In genomic region chr4:138915725-138916124, GRCh38 we compare ENCODE assay signal across 20 cellular contexts.
DNase-seq lines count a peak whose midpoint lies in the region; ATAC-seq and TF ChIP-seq lines count a peak whose summit lies in the region.
"Had no signal": no experiment of that assay in that cellular context is flagged by ENCODE, and none has a peak within 500 bp of the region (broad histone marks: within the 10 kb centered on the region; RNA-seq: fewer than 3 reads in every experiment).

No MANE protein-coding gene starts in this region.

- H3K27me3 Mint-ChIP-seq in nephron (ENCODE audit: low read depth), result peaks cover 5% of the 10 kb centered on the region

- peaks cover 40% of the 10 kb centered on the region for H3K4me1 Mint-ChIP-seq in nephron

- POLR2A ChIA-PET in SK-N-SH (lab: Yijun Ruan, JAX), result interaction anchor here (1.1 kb wide), 1 partner anchor 45 kb away, joined by 5 read pairs; no protein-coding TSS in a partner anchor

- TF ChIP-seq EP300 in SK-N-SH (IDR thresholded peaks at IDR 0.05; ENCODE audit: borderline replicate concordance in 1 of 2, low read depth in 1 of 2, low read length in 1 of 2), result peak; percentile 19 to 98; a peak in 3 of 4 replicates

- peak overlapping the region; percentile 3 to 51 (median 38) for H3K27ac Mint-ChIP-seq in nephron
- H3K27ac Mint-ChIP-seq: B cell; CD4-positive, CD25-positive, alpha-beta regulatory T cell; CD8-positive, alpha-beta memory T cell; IgD-negative memory B cell had no signal

- H3K36me3 ChIP-seq in breast epithelium (no peaks in the 10 kb centered on the region), mammary epithelial cell (ENCODE audit: insufficient read depth, low read length) (no peaks in the 10 kb centered on the region), SK-N-SH (replicated peaks in 1 of 2; ENCODE audit: control insufficient read depth in 1 of 2, insufficient read depth in 2 of 2, low read length in 1 of 2) (no peaks in the 10 kb centered on the region)

- H3K4me2 ChIP-seq in mammary epithelial cell (ENCODE audit: insufficient read depth, low read depth, low read length) (no peak overlapping the region), SK-N-SH (no peak overlapping the region)

- H3K9me2 ChIP-seq in SK-N-SH, result no peaks in the 10 kb centered on the region

- H3K4me1 ChIP-seq in breast epithelium (peaks cover 0 to under 1% of the 10 kb centered on the region in 2 donors), mammary epithelial cell (ENCODE audit: insufficient read depth, low read length) (peaks cover 8% of the 10 kb centered on the region), SK-N-SH (ENCODE audit: control insufficient read depth in 1 of 2, insufficient read depth in 2 of 2, low read depth in 1 of 2, low read length in 1 of 2) (peaks cover 5 to 49% of the 10 kb centered on the region in 2 experiments; a peak in 3 of 4 replicates)

- H3K9ac ChIP-seq in mammary epithelial cell (ENCODE audit: insufficient read depth, low read length) (no peak overlapping the region), SK-N-SH (no peak overlapping the region)

- no peaks in the 10 kb centered on the region for H3F3A ChIP-seq in SK-N-SH (replicated peaks; ENCODE audit: insufficient read depth)

- in situ Hi-C loops in mammary epithelial cell (cut with MboI; ENCODE audit: low sequenced_read_pairs in 2 of 2), result no loop called here

- no TSS peak for BruUV-seq in mammary epithelial cell (replicated peaks; lab: Mats Ljungman, UMichigan)

- H3K79me2 ChIP-seq in mammary epithelial cell (ENCODE audit: insufficient read depth, low read length), result no peaks in the 10 kb centered on the region
- no peaks in the 10 kb centered on the region for H3K79me2 ChIP-seq in SK-N-SH (ENCODE audit: insufficient read depth)

- H3K9me3 Mint-ChIP-seq in nephron, result no peaks in the 10 kb centered on the region
- H3K9me3 Mint-ChIP-seq: IgD-negative memory B cell had no signal

- dilution Hi-C loops in mammary epithelial cell (cut with HindIII; ENCODE audit: low sequenced_read_pairs), result loop anchor here (25.0 kb wide), 1 partner anchor 328 kb away; no protein-coding TSS in a partner anchor

- no peaks in the 10 kb centered on the region for H3K9me3 ChIP-seq in breast epithelium
- H3K9me3 ChIP-seq in mammary epithelial cell (replicated peaks; ENCODE audit: insufficient read depth, low read length), result no peaks in the 10 kb centered on the region
- H3K9me3 ChIP-seq in SK-N-SH, result no peaks in the 10 kb centered on the region

- peak overlapping the region; percentile 29 to 57 for H3K27ac ChIP-seq in breast epithelium
- no peak overlapping the region for H3K27ac ChIP-seq in mammary epithelial cell (ENCODE audit: insufficient read depth, low read depth, low read length)
- H3K27ac ChIP-seq in SK-N-SH (ENCODE audit: low read depth in 2 of 2, low read length in 1 of 2), result peak overlapping the region in 1 of 2 experiments; percentile 98; a peak in 2 of 4 replicates

- DNase-seq in breast epithelium (ENCODE audit: low spot score in 2 of 2) (no peak), mammary epithelial cell (no peak), SK-N-SH (peak; percentile 43), mesenteric fat pad (ENCODE audit: low spot score) (no peak), left lobe of liver (ENCODE audit: low spot score) (no peak)
- DNase-seq: C1 segment of cervical spinal cord; CD4-positive, CD25-positive, alpha-beta regulatory T cell; CD8-positive, alpha-beta memory T cell; COR-L47; DMS 273 treated with DMSO at 0.1 percent for 48 hours; DMS53; DND-41; EL; GOT3; H7 had no signal

- no peak overlapping the region for H2AFZ ChIP-seq in mammary epithelial cell (ENCODE audit: low read depth, low read length)
- H2AFZ ChIP-seq in SK-N-SH (ENCODE audit: low read depth), result peak overlapping the region; percentile 43; the same call in 1 of the 2 replicates

- no peak for ATAC-seq in left lobe of liver
- ATAC-seq: GM12878, HepG2 had no signal

- intact Hi-C loops in breast epithelium (cut with DNase I; ENCODE audit: low total_unique reads), result no loop called here
- intact Hi-C loops in mammary epithelial cell (cut with micrococcal nuclease), result loop anchor here (5.0 kb wide), 1 partner anchor 878 kb away; no protein-coding TSS in a partner anchor

- H3K4me3 ChIP-seq in breast epithelium, result no peak overlapping the region
- no peak overlapping the region for H3K4me3 ChIP-seq in mammary epithelial cell (replicated peaks in 1 of 3; ENCODE audit: insufficient read depth in 1 of 3, low read depth in 2 of 3, low read length in 3 of 3)
- H3K4me3 ChIP-seq in SK-N-SH (ENCODE audit: low read depth in 2 of 2, low read length in 1 of 2), result no peak overlapping the region
- H3K4me3 ChIP-seq: GM12878 had no signal

- no peaks in the 10 kb centered on the region for H4K20me1 ChIP-seq in mammary epithelial cell (ENCODE audit: insufficient read depth, low read length)
- no peaks in the 10 kb centered on the region for H4K20me1 ChIP-seq in SK-N-SH (ENCODE audit: insufficient read depth)

- TF ChIP-seq CTCF in breast epithelium (IDR thresholded peaks at IDR 0.05), result no peak
- TF ChIP-seq CTCF in mammary epithelial cell (conservative IDR thresholded peaks at IDR 0.05 in 1 of 2, IDR thresholded peaks at IDR 0.05 in 1 of 2; ENCODE audit: extremely low read depth in 1 of 2, insufficient read depth in 1 of 2, low read depth in 1 of 2, low read length in 2 of 2), result no peak
- TF ChIP-seq CTCF in SK-N-SH (IDR thresholded peaks at IDR 0.05), result no peak
- TF ChIP-seq CTCF in nephron (IDR thresholded peaks at IDR 0.05; ENCODE audit: unreplicated experiment in 3 of 3), result no peak

- no peaks in the 10 kb centered on the region for H3K27me3 ChIP-seq in breast epithelium
- no peaks in the 10 kb centered on the region for H3K27me3 ChIP-seq in mammary epithelial cell (ENCODE audit: insufficient read depth, low read length)
- H3K27me3 ChIP-seq in SK-N-SH (ENCODE audit: insufficient read depth), result no peaks in the 10 kb centered on the region

- no peak overlapping the region for H3K4me3 Mint-ChIP-seq in nephron
- H3K4me3 Mint-ChIP-seq: B cell; CD4-positive, CD25-positive, alpha-beta regulatory T cell; CD8-positive, alpha-beta memory T cell; IgD-negative memory B cell had no signal

- no peak for TF ChIP-seq POLR2A in breast epithelium (IDR thresholded peaks at IDR 0.05)

- no peaks in the 10 kb centered on the region for H3K36me3 Mint-ChIP-seq in nephron (ENCODE audit: low read depth)
- H3K36me3 Mint-ChIP-seq: CD4-positive, CD25-positive, alpha-beta regulatory T cell; CD8-positive, alpha-beta memory T cell had no signal

- TF ChIP-seq RAD21 in SK-N-SH (IDR thresholded peaks at IDR 0.05; ENCODE audit: low read length), result peak; percentile 35

- CTCF ChIA-PET in mammary epithelial cell (lab: Charles Lee; ENCODE audit: low non-redundant PET) (no interaction called here), SK-N-SH (lab: Yijun Ruan, JAX) (interaction anchor here (0.7 to 5.0 kb wide), 5 partner anchors 16 to 235 kb away, joined by 3 to 37 read pairs (median 11); no protein-coding TSS in a partner anchor)

TF ChIP-seq in SK-N-SH, 30 proteins besides CTCF, POLR2A, EP300 and RAD21 (continues in another document):
- TF ChIP-seq MAX (IDR thresholded peaks at IDR 0.05; ENCODE audit: low read depth), result no peak
- TF ChIP-seq ZBTB33 (IDR thresholded peaks at IDR 0.05; ENCODE audit: borderline replicate concordance, low read depth), result no peak
- peak; percentile 96 for TF ChIP-seq GATA2 (CRISPR knock-in tag; IDR thresholded peaks at IDR 0.05)
- TF ChIP-seq FOXJ3 (CRISPR knock-in tag; IDR thresholded peaks at IDR 0.05), result peak; percentile 85
- TF ChIP-seq REST (IDR thresholded peaks at IDR 0.05; ENCODE audit: low read depth, low read length), result no peak
- TF ChIP-seq RCOR1 (IDR thresholded peaks at IDR 0.05; ENCODE audit: low read length), result peak; percentile 94
- TF ChIP-seq CHD2 (IDR thresholded peaks at IDR 0.05; ENCODE audit: low read length, partially characterized antibody), result peak; percentile 77
